In the genomic region with DNA sequence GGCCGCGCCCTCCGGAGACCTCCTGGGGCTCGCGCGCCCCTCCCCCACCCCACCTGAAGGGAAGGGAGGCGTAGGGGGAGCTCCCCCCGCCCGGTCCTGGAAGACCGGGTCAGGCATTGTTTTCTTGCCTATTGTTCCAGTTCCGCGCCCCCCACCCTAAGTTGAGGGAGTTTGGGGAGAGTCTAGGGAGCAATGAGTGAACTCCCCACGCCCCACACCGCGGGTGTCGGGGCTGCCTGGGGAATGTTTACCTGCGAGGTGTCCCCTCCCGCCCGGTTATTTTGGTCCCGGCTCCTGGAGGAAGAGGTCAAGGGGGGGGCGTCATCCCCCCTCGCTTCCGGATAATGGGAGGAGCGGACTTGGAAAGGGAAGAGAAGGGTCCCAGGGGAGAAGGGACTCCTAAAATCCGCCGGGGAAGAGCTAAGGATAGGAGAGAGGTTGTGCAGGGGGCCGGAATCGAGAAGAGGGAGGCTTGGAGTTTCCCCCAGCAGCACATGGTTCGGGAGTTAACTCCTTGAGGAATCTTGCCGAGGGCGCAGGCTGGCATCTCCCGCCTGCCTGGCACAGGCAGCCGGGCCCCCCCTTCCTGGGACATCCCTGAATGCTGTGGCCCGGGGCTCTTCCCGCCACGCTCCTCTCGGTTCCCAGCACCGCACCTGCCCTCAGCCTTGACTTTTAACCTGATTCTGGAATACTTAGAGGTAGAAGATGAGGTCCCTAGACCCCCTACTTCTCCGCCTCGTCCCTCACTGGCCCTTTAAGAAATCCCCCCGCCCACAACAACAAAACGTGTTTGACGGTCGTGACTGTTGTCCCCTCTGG, we compare ENCODE assay signal across 8 cellular contexts. TPM values are rescaled to one million over a fixed set of nuclear protein-coding genes. Genes with fewer than 3 reads are reported as not detected.
DNase-seq lines count a peak whose midpoint lies in the region; ATAC-seq and TF ChIP-seq lines count a peak whose summit lies in the region.

No MANE protein-coding gene starts in this region.

- peaks cover 19 to 29% of the 10 kb centered on the region in 2 donors for H3K36me3 ChIP-seq in muscle layer of duodenum (ENCODE audit: control insufficient read depth in 1 of 2, insufficient read depth in 2 of 2, low read length in 2 of 2)
- peaks cover 0 to 35% (median 0%) of the 10 kb centered on the region in 3 donors for H3K36me3 ChIP-seq in tibial nerve

- H3K4me3 ChIP-seq in epithelial cell of proximal tubule (ENCODE audit: low read depth, low read length) (peak overlapping the region; percentile 95), muscle layer of duodenum (ENCODE audit: low read depth in 1 of 2, low read length in 2 of 2) (peak overlapping the region; percentile 75 to 87), tibial nerve (peak overlapping the region; percentile 66 to 87 (median 80))

- POLR2A ChIA-PET in activated CD8-positive, alpha-beta T cell treated with anti-CD3 and anti-CD28 coated beads for 36 hours (lab: Charles Lee) = interaction anchor here (0.6 to 18.4 kb wide), 12 partner anchors 12 to 1410 kb away, joined by 3 to 390 read pairs (median 6); partner anchors contain the start of genes CISD3, EPOP, PSMB3 and RPL23

- CTCF ChIA-PET in activated CD8-positive, alpha-beta T cell treated with anti-CD3 and anti-CD28 coated beads for 36 hours (lab: Charles Lee) = interaction anchor here (1.2 to 3.3 kb wide), 6 partner anchors 12 to 148 kb away, joined by 4 to 15 read pairs (median 6); partner anchors contain the start of gene CISD3

- no peak for TF ChIP-seq POLR2A in tibial nerve (IDR thresholded peaks at IDR 0.05)

- WGBS in tibial nerve, 2 donors = 1% methylated on average over 36 to 42 of the region's 44 CpGs

- H3K27ac ChIP-seq in muscle layer of duodenum (ENCODE audit: low read length) = peak overlapping the region; percentile 72
- peak overlapping the region; percentile 92 to 98 (median 96) for H3K27ac ChIP-seq in tibial nerve

- TF ChIP-seq EP300 in tibial nerve (IDR thresholded peaks at IDR 0.05) = peak in 1 of 2 donors; percentile 23

- DNase-seq in DMS153 treated with DMSO at 0.1 percent for 48 hours (lab: John Stamatoyannopoulos, UW; ENCODE audit: unreplicated experiment) (peak; percentile 39), NCI-H1105 treated with DMSO at 0.1 percent for 48 hours (lab: John Stamatoyannopoulos, UW) (peak; percentile 28), epithelial cell of proximal tubule (ENCODE audit: low read depth) (no peak), tibial nerve (ENCODE audit: low spot score in 2 of 2) (peak; percentile 35 to 43), SKM-1 (lab: John Stamatoyannopoulos, UW; ENCODE audit: unreplicated experiment) (no peak)
- DNase-seq in activated CD8-positive, alpha-beta T cell treated with anti-CD3 and anti-CD28 coated beads for 36 hours = peak; percentile 44

- no peaks in the 10 kb centered on the region for H3K27me3 ChIP-seq in muscle layer of duodenum (ENCODE audit: low read depth, low read length)
- no peaks in the 10 kb centered on the region for H3K27me3 ChIP-seq in tibial nerve

- H3K4me1 ChIP-seq in muscle layer of duodenum (ENCODE audit: control insufficient read depth in 1 of 2, insufficient read depth in 2 of 2, low read length in 2 of 2) (peaks cover 11 to 29% of the 10 kb centered on the region in 2 donors), tibial nerve (peaks cover 0 to 42% (median 20%) of the 10 kb centered on the region in 4 donors)

- ATAC-seq in activated CD8-positive, alpha-beta T cell treated with anti-CD3 and anti-CD28 coated beads for 36 hours = no peak
- no peak for ATAC-seq in GM21723 (IDR thresholded peaks at IDR 0.05; ENCODE audit: unreplicated experiment)

- H3K4me1 Mint-ChIP-seq in activated CD8-positive, alpha-beta T cell treated with anti-CD3 and anti-CD28 coated beads for 36 hours (ENCODE audit: low read depth) = peaks cover 43% of the 10 kb centered on the region

- TF ChIP-seq CTCF in activated CD8-positive, alpha-beta T cell treated with anti-CD3 and anti-CD28 coated beads for 36 hours (IDR thresholded peaks at IDR 0.05) = no peak
- no peak for TF ChIP-seq CTCF in epithelial cell of proximal tubule (conservative IDR thresholded peaks at IDR 0.05; ENCODE audit: low read depth, low read length)
- TF ChIP-seq CTCF in tibial nerve (IDR thresholded peaks at IDR 0.05) = no peak

- intact Hi-C loops in activated CD8-positive, alpha-beta T cell treated with anti-CD3 and anti-CD28 coated beads for 36 hours (cut with micrococcal nuclease) = no loop called here

- peak overlapping the region; percentile 90 for H3K27ac Mint-ChIP-seq in activated CD8-positive, alpha-beta T cell treated with anti-CD3 and anti-CD28 coated beads for 36 hours

- H3K9me3 Mint-ChIP-seq in activated CD8-positive, alpha-beta T cell treated with anti-CD3 and anti-CD28 coated beads for 36 hours = no peaks in the 10 kb centered on the region

- H3K27me3 Mint-ChIP-seq in activated CD8-positive, alpha-beta T cell treated with anti-CD3 and anti-CD28 coated beads for 36 hours = no peaks in the 10 kb centered on the region

- H3K4me3 Mint-ChIP-seq in activated CD8-positive, alpha-beta T cell treated with anti-CD3 and anti-CD28 coated beads for 36 hours = peak overlapping the region; percentile 98

- H3K36me3 Mint-ChIP-seq in activated CD8-positive, alpha-beta T cell treated with anti-CD3 and anti-CD28 coated beads for 36 hours (ENCODE audit: low read depth) = peaks cover 53% of the 10 kb centered on the region

- H3K9me3 ChIP-seq in muscle layer of duodenum (ENCODE audit: control insufficient read depth in 1 of 2, low read length in 2 of 2) (no peaks in the 10 kb centered on the region), tibial nerve (no peaks in the 10 kb centered on the region)

RNA-seq across cellular contexts. Expression of gene MLLT6, which starts 0.9 kb away (rescaled TPM):
- 100 to 1,000 TPM; 145 to 148 TPM for total RNA-seq in activated CD8-positive, alpha-beta T cell treated with anti-CD3 and anti-CD28 coated beads for 36 hours
- total RNA-seq in epithelial cell of proximal tubule (25.0 and 34.2 TPM in 2 replicates), tibial nerve (100 to 1,000 TPM in 2 of 4 donors, 10 to 100 TPM in 2; 83.9 to 185 (median 116) TPM)

RNA-seq across cellular contexts. Expression of gene CISD3, which starts 24.1 kb away (rescaled TPM):
- total RNA-seq in activated CD8-positive, alpha-beta T cell treated with anti-CD3 and anti-CD28 coated beads for 36 hours = 10 to 100 TPM; 43.2 to 44.2 TPM
- total RNA-seq in epithelial cell of proximal tubule (9.4 and 19.3 TPM in 2 replicates), tibial nerve (10 to 100 TPM; 10.2 to 19.2 (median 16.5) TPM)

RNA-seq across cellular contexts. Expression of gene EPOP, which starts 31.3 kb away (rescaled TPM):
- 10 to 100 TPM; 31.8 to 32.2 TPM for total RNA-seq in activated CD8-positive, alpha-beta T cell treated with anti-CD3 and anti-CD28 coated beads for 36 hours
- total RNA-seq in epithelial cell of proximal tubule (2.4 and 4.1 TPM in 2 replicates), tibial nerve (1 to 10 TPM; 1.3 to 5.7 (median 4.6) TPM)

RNA-seq across cellular contexts. Expression of gene PCGF2, which starts 42.1 kb away (rescaled TPM):
- total RNA-seq in activated CD8-positive, alpha-beta T cell treated with anti-CD3 and anti-CD28 coated beads for 36 hours = 1 to 10 TPM in 1 of 2 experiments, under 1 TPM in 1; 0.50 to 1.2 TPM
- 6.1 and 7.6 TPM in 2 replicates for total RNA-seq in epithelial cell of proximal tubule
- 10 to 100 TPM in 3 of 4 donors, 1 to 10 TPM in 1; 7.7 to 50.0 (median 17.6) TPM for total RNA-seq in tibial nerve

RNA-seq across cellular contexts. Expression of gene PSMB3, which starts 46.5 kb away (rescaled TPM):
- total RNA-seq in activated CD8-positive, alpha-beta T cell treated with anti-CD3 and anti-CD28 coated beads for 36 hours = 100 to 1,000 TPM; 275 to 279 TPM
- total RNA-seq in epithelial cell of proximal tubule (311 and 436 TPM in 2 replicates), tibial nerve (100 to 1,000 TPM in 3 of 4 donors, 10 to 100 TPM in 1; 88.8 to 146 (median 141) TPM)

Comparison
In these comparisons a context has a peak if more than half of its experiments do, and no peak if none do; other contexts are left out.
1. DNase-seq: peak in DMS153 treated with DMSO at 0.1 percent for 48 hours (single experiment), NCI-H1105 treated with DMSO at 0.1 percent for 48 hours (single experiment), activated CD8-positive, alpha-beta T cell treated with anti-CD3 and anti-CD28 coated beads for 36 hours (single experiment) and tibial nerve (2 of 2); none in epithelial cell of proximal tubule (single experiment) and SKM-1 (single experiment).
2. Peak in every context shown above with its lines, with median percentiles within 50 percentile points of each other: H3K4me3 ChIP-seq.